ENCODE assay signal across 9 cellular contexts in genomic region chr1:100034465-100034864, GRCh38.
DNase-seq lines count a peak whose midpoint lies in the region; ATAC-seq, FAIRE-seq and TF ChIP-seq lines count a peak whose summit lies in the region.
"Had no signal": no experiment of that assay in that cellular context is flagged by ENCODE, and none has a peak within 500 bp of the region (broad histone marks: within the 10 kb centered on the region; RNA-seq: fewer than 3 reads in every experiment).

No MANE protein-coding gene starts in this region.

- peak; percentile 24 for TF ChIP-seq CTCF in MM.1S (IDR thresholded peaks at IDR 0.05; ENCODE audit: low read length)
- peak; percentile 43 to 57 (median 45); a peak in 5 of 6 replicates for TF ChIP-seq CTCF in GM12878 (IDR thresholded peaks at IDR 0.05 in 2 of 3, conservative IDR thresholded peaks at IDR 0.05 in 1 of 3; ENCODE audit: control insufficient read depth in 2 of 3, extremely low read depth in 1 of 3, insufficient read depth in 1 of 3, low read depth in 3 of 3, low read length in 3 of 3)
- peak; percentile 39 for TF ChIP-seq CTCF in osteoblast (IDR thresholded peaks at IDR 0.05; ENCODE audit: extremely low read depth, low read depth, low read length)

- in situ Hi-C loops in GM12878 (cut with MboI), result no loop called here

- intact Hi-C loops in GM12878 (cut with micrococcal nuclease; ENCODE audit: unreplicated experiment), result loop anchor here (1.0 to 10.0 kb wide), 3 partner anchors 226 to 500 kb away; partner anchors contain the start of gene GPR88

- H3K9me2 ChIP-seq in MM.1S (replicated peaks; ENCODE audit: insufficient read depth, low read length), result no peaks in the 10 kb centered on the region

- SMC1A ChIA-PET in GM12878 (lab: Charles Lee; ENCODE audit: uncharacterized antibody, unreplicated experiment), result interaction anchor here (1.1 to 1.5 kb wide), 3 partner anchors 53 to 225 kb away, joined by 3 to 4 read pairs (median 4); no protein-coding TSS in a partner anchor

- BruUV-seq in GM12878 (replicated peaks; lab: Mats Ljungman, UMichigan), result no TSS peak

- H3F3A ChIP-seq in MM.1S (ENCODE audit: insufficient read depth, low read length), result peaks cover 8% of the 10 kb centered on the region

- no peak overlapping the region for H3K9ac ChIP-seq in MM.1S (ENCODE audit: low read length)
- no peak overlapping the region for H3K9ac ChIP-seq in GM12878 (ENCODE audit: control insufficient read depth, insufficient read depth, low read length)

- H3K27me3 ChIP-seq in MM.1S (replicated peaks; ENCODE audit: insufficient read depth, low read length) (no peaks in the 10 kb centered on the region), GM12878 (replicated peaks in 1 of 2; ENCODE audit: control insufficient read depth in 2 of 2, insufficient read depth in 2 of 2, low read length in 1 of 2) (no peaks in the 10 kb centered on the region), osteoblast (ENCODE audit: insufficient read depth, low read length) (no peaks in the 10 kb centered on the region)

- no peaks in the 10 kb centered on the region for H3K9me3 ChIP-seq in MM.1S (replicated peaks; ENCODE audit: insufficient read depth, low read length)
- no peaks in the 10 kb centered on the region; the same call in 2 of the 3 replicates for H3K9me3 ChIP-seq in GM12878 (replicated peaks; ENCODE audit: control insufficient read depth, insufficient read depth, low read length)
- H3K9me3 ChIP-seq in osteoblast (ENCODE audit: low read depth, low read length), result no peaks in the 10 kb centered on the region
- H3K9me3 ChIP-seq: thoracic aorta had no signal

- peak in 2 of 3 experiments; percentile 13 to 50 for DNase-seq in NCI-H1417 (lab: John Stamatoyannopoulos, UW)
- no peak for DNase-seq in NCI-H1417 treated with DMSO at 0.1 percent for 48 hours (lab: John Stamatoyannopoulos, UW)
- peak; percentile 25 for DNase-seq in MM.1S
- DNase-seq in GM12878 (ENCODE audit: low read depth, low spot score), result no peak
- peak; percentile 18 for DNase-seq in osteoblast (ENCODE audit: insufficient read length, low spot score, missing footprints)
- no peak for DNase-seq in NOMO-1 treated with DMSO at 0.1 percent for 48 hours (lab: John Stamatoyannopoulos, UW; ENCODE audit: unreplicated experiment)

- H3K4me3 ChIP-seq in MM.1S (ENCODE audit: low read length), result no peak overlapping the region
- no peak overlapping the region for H3K4me3 ChIP-seq in GM12878
- no peak overlapping the region for H3K4me3 ChIP-seq in osteoblast (ENCODE audit: insufficient read depth, low read length)
- H3K4me3 ChIP-seq: thoracic aorta had no signal

- H3K79me2 ChIP-seq in MM.1S (ENCODE audit: low read length) (peaks cover 25% of the 10 kb centered on the region), GM12878 (ENCODE audit: control insufficient read depth, insufficient read depth, low read length) (peaks cover 44% of the 10 kb centered on the region), osteoblast (ENCODE audit: insufficient read depth, low read length) (peaks cover 27% of the 10 kb centered on the region)

- H4K20me1 ChIP-seq in MM.1S (ENCODE audit: insufficient read depth, low read length), result no peaks in the 10 kb centered on the region
- H4K20me1 ChIP-seq in GM12878 (ENCODE audit: control insufficient read depth, insufficient read depth), result no peaks in the 10 kb centered on the region
- peaks cover under 1% of the 10 kb centered on the region for H4K20me1 ChIP-seq in osteoblast (ENCODE audit: insufficient read depth, low read length)

- RAD21 ChIA-PET in GM12878 (lab: Charles Lee; ENCODE audit: unreplicated experiment), result interaction anchor here (0.9 to 1.8 kb wide), 2 partner anchors 223 to 425 kb away, joined by 3 to 5 read pairs; no protein-coding TSS in a partner anchor

- H3K27ac ChIP-seq in MM.1S (ENCODE audit: low read length) (no peak overlapping the region), GM12878 (ENCODE audit: control insufficient read depth, insufficient read depth) (no peak overlapping the region), osteoblast (ENCODE audit: low read depth, low read length) (no peak overlapping the region)
- H3K27ac ChIP-seq: thoracic aorta had no signal

- H3K4me2 ChIP-seq in MM.1S (ENCODE audit: low read depth, low read length), result no peak overlapping the region
- no peak overlapping the region for H3K4me2 ChIP-seq in GM12878 (ENCODE audit: control insufficient read depth, insufficient read depth)
- no peak overlapping the region for H3K4me2 ChIP-seq in osteoblast (ENCODE audit: insufficient read depth, low read length)

- no peak for TF ChIP-seq EP300 in GM12878 (IDR thresholded peaks at IDR 0.05; ENCODE audit: borderline replicate concordance in 1 of 2, control insufficient read depth in 1 of 2, low read depth in 2 of 2, low read length in 2 of 2)

- ATAC-seq in GM12878 (peak; percentile 13; the same call in 1 of the 3 replicates), GM21367 (IDR thresholded peaks at IDR 0.05; ENCODE audit: unreplicated experiment) (no peak), GM21390 (IDR thresholded peaks at IDR 0.05; ENCODE audit: unreplicated experiment) (no peak)

- POLR2A ChIA-PET in GM12878 (lab: Charles Lee), result no interaction called here

- FAIRE-seq in GM12878 (lab: Jason Lieb, UNC), result no peak

- TF ChIP-seq POLR2A in GM12878 (IDR thresholded peaks at IDR 0.05; ENCODE audit: low read depth, low read length), result no peak

- CTCF ChIA-PET in GM12878 (lab: Yijun Ruan, JAX), result interaction anchor here (1.0 to 1.5 kb wide), 5 partner anchors 101 to 421 kb away, joined by 3 to 5 read pairs (median 3); no protein-coding TSS in a partner anchor

- H3K36me3 ChIP-seq in MM.1S (replicated peaks; ENCODE audit: insufficient read depth, low read length) (no peaks in the 10 kb centered on the region), GM12878 (ENCODE audit: control insufficient read depth in 2 of 2, insufficient read depth in 2 of 2, low read length in 1 of 2) (peaks cover 0 to 2% of the 10 kb centered on the region in 2 experiments; a peak in 1 of 4 replicates), osteoblast (ENCODE audit: insufficient read depth, low read length) (no peaks in the 10 kb centered on the region)
- H3K36me3 ChIP-seq: thoracic aorta had no signal

- no peak overlapping the region for H2AFZ ChIP-seq in MM.1S (ENCODE audit: low read length)
- no peak overlapping the region for H2AFZ ChIP-seq in GM12878 (ENCODE audit: control insufficient read depth, low read depth, low read length)
- H2AFZ ChIP-seq in osteoblast (ENCODE audit: low read length), result no peak overlapping the region

- H3K4me1 ChIP-seq in MM.1S (ENCODE audit: low read length), result no peaks in the 10 kb centered on the region
- H3K4me1 ChIP-seq in GM12878 (ENCODE audit: control insufficient read depth, insufficient read depth, low read length), result peaks cover 4% of the 10 kb centered on the region; the same call in 1 of the 2 replicates
- peaks cover 10% of the 10 kb centered on the region for H3K4me1 ChIP-seq in osteoblast (ENCODE audit: insufficient read depth, low read length)

- peak; percentile 75 for TF ChIP-seq RAD21 in GM12878 (IDR thresholded peaks at IDR 0.05; ENCODE audit: insufficient read depth, low read depth, low read length)

TF ChIP-seq in GM12878, 131 proteins besides CTCF, POLR2A, EP300 and RAD21:
- TF ChIP-seq MTA2 (IDR thresholded peaks at IDR 0.05; ENCODE audit: low read depth) (no peak), SMC3 (IDR thresholded peaks at IDR 0.05; ENCODE audit: borderline replicate concordance, low read length) (peak; percentile 31; the same call in 1 of the 2 replicates)

Comparison
In these comparisons a context has a peak if more than half of its experiments do, and no peak if none do; other contexts are left out.
1. DNase-seq: peak in NCI-H1417 (2 of 3), MM.1S (single experiment) and osteoblast (single experiment); none in NCI-H1417 treated with DMSO at 0.1 percent for 48 hours (single experiment), GM12878 (single experiment) and NOMO-1 treated with DMSO at 0.1 percent for 48 hours (single experiment).
2. Peak in every context shown above with its lines, with median percentiles within 50 percentile points of each other: CTCF ChIP-seq.